Comparison of ENCODE assay signal across 1 cellular context in genomic region chr10:71347587-71348395, GRCh38.
TF ChIP-seq lines count a peak whose summit lies in the region.

No MANE protein-coding gene starts in this region.

TF ChIP-seq in HepG2, 621 proteins besides CTCF, POLR2A, EP300 and RAD21 (continued from another document and continues in another):
- TF ChIP-seq, protein P1, sequence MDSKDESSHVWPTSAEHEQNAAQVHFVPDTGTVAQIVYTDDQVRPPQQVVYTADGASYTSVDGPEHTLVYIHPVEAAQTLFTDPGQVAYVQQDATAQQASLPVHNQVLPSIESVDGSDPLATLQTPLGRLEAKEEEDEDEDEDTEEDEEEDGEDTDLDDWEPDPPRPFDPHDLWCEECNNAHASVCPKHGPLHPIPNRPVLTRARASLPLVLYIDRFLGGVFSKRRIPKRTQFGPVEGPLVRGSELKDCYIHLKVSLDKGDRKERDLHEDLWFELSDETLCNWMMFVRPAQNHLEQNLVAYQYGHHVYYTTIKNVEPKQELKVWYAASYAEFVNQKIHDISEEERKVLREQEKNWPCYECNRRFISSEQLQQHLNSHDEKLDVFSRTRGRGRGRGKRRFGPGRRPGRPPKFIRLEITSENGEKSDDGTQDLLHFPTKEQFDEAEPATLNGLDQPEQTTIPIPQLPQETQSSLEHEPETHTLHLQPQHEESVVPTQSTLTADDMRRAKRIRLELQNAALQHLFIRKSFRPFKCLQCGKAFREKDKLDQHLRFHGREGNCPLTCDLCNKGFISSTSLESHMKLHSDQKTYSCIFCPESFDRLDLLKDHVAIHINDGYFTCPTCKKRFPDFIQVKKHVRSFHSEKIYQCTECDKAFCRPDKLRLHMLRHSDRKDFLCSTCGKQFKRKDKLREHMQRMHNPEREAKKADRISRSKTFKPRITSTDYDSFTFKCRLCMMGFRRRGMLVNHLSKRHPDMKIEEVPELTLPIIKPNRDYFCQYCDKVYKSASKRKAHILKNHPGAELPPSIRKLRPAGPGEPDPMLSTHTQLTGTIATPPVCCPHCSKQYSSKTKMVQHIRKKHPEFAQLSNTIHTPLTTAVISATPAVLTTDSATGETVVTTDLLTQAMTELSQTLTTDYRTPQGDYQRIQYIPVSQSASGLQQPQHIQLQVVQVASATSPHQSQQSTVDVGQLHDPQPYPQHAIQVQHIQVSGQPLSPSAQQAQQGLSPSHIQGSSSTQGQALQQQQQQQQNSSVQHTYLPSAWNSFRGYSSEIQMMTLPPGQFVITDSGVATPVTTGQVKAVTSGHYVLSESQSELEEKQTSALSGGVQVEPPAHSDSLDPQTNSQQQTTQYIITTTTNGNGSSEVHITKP (CRISPR knock-in tag; IDR thresholded peaks at IDR 0.05; ENCODE audit: low read depth): peak; percentile 89
- TF ChIP-seq, protein P2, sequence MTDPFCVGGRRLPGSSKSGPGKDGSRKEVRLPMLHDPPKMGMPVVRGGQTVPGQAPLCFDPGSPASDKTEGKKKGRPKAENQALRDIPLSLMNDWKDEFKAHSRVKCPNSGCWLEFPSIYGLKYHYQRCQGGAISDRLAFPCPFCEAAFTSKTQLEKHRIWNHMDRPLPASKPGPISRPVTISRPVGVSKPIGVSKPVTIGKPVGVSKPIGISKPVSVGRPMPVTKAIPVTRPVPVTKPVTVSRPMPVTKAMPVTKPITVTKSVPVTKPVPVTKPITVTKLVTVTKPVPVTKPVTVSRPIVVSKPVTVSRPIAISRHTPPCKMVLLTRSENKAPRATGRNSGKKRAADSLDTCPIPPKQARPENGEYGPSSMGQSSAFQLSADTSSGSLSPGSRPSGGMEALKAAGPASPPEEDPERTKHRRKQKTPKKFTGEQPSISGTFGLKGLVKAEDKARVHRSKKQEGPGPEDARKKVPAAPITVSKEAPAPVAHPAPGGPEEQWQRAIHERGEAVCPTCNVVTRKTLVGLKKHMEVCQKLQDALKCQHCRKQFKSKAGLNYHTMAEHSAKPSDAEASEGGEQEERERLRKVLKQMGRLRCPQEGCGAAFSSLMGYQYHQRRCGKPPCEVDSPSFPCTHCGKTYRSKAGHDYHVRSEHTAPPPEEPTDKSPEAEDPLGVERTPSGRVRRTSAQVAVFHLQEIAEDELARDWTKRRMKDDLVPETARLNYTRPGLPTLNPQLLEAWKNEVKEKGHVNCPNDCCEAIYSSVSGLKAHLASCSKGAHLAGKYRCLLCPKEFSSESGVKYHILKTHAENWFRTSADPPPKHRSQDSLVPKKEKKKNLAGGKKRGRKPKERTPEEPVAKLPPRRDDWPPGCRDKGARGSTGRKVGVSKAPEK (CRISPR knock-in tag; IDR thresholded peaks at IDR 0.05; ENCODE audit: borderline replicate concordance): no peak
- no peak for TF ChIP-seq ZNF18 (CRISPR knock-in tag; IDR thresholded peaks at IDR 0.05; ENCODE audit: insufficient replicate concordance)
- TF ChIP-seq CREM (IDR thresholded peaks at IDR 0.05): no peak
- no peak for TF ChIP-seq CREM (CRISPR knock-in tag; IDR thresholded peaks at IDR 0.05)
- TF ChIP-seq STAT5B (CRISPR knock-in tag; IDR thresholded peaks at IDR 0.05): no peak
- no peak for TF ChIP-seq TMF1 (CRISPR knock-in tag; IDR thresholded peaks at IDR 0.05; ENCODE audit: low read depth)
- TF ChIP-seq ZC3H4 (CRISPR knock-in tag; IDR thresholded peaks at IDR 0.05; ENCODE audit: borderline replicate concordance): no peak
- no peak for TF ChIP-seq ATF3 (CRISPR knock-in tag; IDR thresholded peaks at IDR 0.05)
- TF ChIP-seq, protein P3, sequence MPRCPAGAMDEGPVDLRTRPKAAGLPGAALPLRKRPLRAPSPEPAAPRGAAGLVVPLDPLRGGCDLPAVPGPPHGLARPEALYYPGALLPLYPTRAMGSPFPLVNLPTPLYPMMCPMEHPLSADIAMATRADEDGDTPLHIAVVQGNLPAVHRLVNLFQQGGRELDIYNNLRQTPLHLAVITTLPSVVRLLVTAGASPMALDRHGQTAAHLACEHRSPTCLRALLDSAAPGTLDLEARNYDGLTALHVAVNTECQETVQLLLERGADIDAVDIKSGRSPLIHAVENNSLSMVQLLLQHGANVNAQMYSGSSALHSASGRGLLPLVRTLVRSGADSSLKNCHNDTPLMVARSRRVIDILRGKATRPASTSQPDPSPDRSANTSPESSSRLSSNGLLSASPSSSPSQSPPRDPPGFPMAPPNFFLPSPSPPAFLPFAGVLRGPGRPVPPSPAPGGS (CRISPR knock-in tag; IDR thresholded peaks at IDR 0.05): no peak
- no peak for TF ChIP-seq ZNF441 (CRISPR knock-in tag; IDR thresholded peaks at IDR 0.05; ENCODE audit: borderline replicate concordance)
- no peak for TF ChIP-seq ZC3H13 (CRISPR knock-in tag; IDR thresholded peaks at IDR 0.05)
- no peak for TF ChIP-seq NFIB (CRISPR knock-in tag; IDR thresholded peaks at IDR 0.05; ENCODE audit: borderline replicate concordance)
- TF ChIP-seq RELA (CRISPR knock-in tag; IDR thresholded peaks at IDR 0.05): no peak
- peak; percentile 70; the same call in 1 of the 2 replicates for TF ChIP-seq ETV6 (CRISPR knock-in tag; conservative IDR thresholded peaks at IDR 0.05)
- TF ChIP-seq NCOA5 (CRISPR knock-in tag; IDR thresholded peaks at IDR 0.05): no peak
- peak; percentile 47; the same call in 1 of the 2 replicates for TF ChIP-seq ZSCAN25 (CRISPR knock-in tag; IDR thresholded peaks at IDR 0.05)
- peak; percentile 89 for TF ChIP-seq PAXIP1 (CRISPR knock-in tag; conservative IDR thresholded peaks at IDR 0.05)
- TF ChIP-seq ZNF598 (CRISPR knock-in tag; IDR thresholded peaks at IDR 0.05; ENCODE audit: borderline replicate concordance): no peak
- TF ChIP-seq ZNF562 (CRISPR knock-in tag; IDR thresholded peaks at IDR 0.05; ENCODE audit: borderline replicate concordance): no peak
- TF ChIP-seq ZFAT (CRISPR knock-in tag; conservative IDR thresholded peaks at IDR 0.05): no peak
- TF ChIP-seq TFAP4 (IDR thresholded peaks at IDR 0.05; ENCODE audit: borderline replicate concordance, low read depth): peak; percentile 35; the same call in 1 of the 2 replicates
- TF ChIP-seq, protein P4, sequence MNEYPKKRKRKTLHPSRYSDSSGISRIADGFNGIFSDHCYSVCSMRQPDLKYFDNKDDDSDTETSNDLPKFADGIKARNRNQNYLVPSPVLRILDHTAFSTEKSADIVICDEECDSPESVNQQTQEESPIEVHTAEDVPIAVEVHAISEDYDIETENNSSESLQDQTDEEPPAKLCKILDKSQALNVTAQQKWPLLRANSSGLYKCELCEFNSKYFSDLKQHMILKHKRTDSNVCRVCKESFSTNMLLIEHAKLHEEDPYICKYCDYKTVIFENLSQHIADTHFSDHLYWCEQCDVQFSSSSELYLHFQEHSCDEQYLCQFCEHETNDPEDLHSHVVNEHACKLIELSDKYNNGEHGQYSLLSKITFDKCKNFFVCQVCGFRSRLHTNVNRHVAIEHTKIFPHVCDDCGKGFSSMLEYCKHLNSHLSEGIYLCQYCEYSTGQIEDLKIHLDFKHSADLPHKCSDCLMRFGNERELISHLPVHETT (CRISPR knock-in tag; conservative IDR thresholded peaks at IDR 0.05): no peak
- TF ChIP-seq SYNCRIP (IDR thresholded peaks at IDR 0.05; ENCODE audit: insufficient read depth, low read depth, low read length): no peak
- TF ChIP-seq SSRP1 (CRISPR knock-in tag; IDR thresholded peaks at IDR 0.05): no peak
- TF ChIP-seq ZFP82 (CRISPR knock-in tag; IDR thresholded peaks at IDR 0.05; ENCODE audit: borderline replicate concordance): no peak
- no peak for TF ChIP-seq ZNF572 (CRISPR knock-in tag; IDR thresholded peaks at IDR 0.05)
- no peak for TF ChIP-seq HHEX (CRISPR knock-in tag; IDR thresholded peaks at IDR 0.05)
- TF ChIP-seq ZEB1 (IDR thresholded peaks at IDR 0.05; ENCODE audit: insufficient replicate concordance, low read depth): no peak
- peak; percentile 65; the same call in 1 of the 2 replicates for TF ChIP-seq ZNF263 (CRISPR knock-in tag; IDR thresholded peaks at IDR 0.05)
- TF ChIP-seq ZNF230 (CRISPR knock-in tag; IDR thresholded peaks at IDR 0.05): 0 out of 2 replicates have a peak, but pooled peaks have one; percentile 89
- no peak for TF ChIP-seq ZNF382 (CRISPR knock-in tag; IDR thresholded peaks at IDR 0.05; ENCODE audit: borderline replicate concordance)
- TF ChIP-seq NR0B2 (CRISPR knock-in tag; IDR thresholded peaks at IDR 0.05): no peak
- TF ChIP-seq KAT8 (CRISPR knock-in tag; IDR thresholded peaks at IDR 0.05): peak; percentile 80
- TF ChIP-seq ZNF124 (CRISPR knock-in tag; IDR thresholded peaks at IDR 0.05): peak; percentile 21; the same call in 1 of the 2 replicates
- TF ChIP-seq ETV5 (CRISPR knock-in tag; IDR thresholded peaks at IDR 0.05; ENCODE audit: borderline replicate concordance): peak; percentile 95
- no peak for TF ChIP-seq MXD1 (CRISPR knock-in tag; IDR thresholded peaks at IDR 0.05)
- no peak for TF ChIP-seq ARID2 (CRISPR knock-in tag; IDR thresholded peaks at IDR 0.05; ENCODE audit: borderline replicate concordance)
- peak; percentile 96 for TF ChIP-seq BRD4 (CRISPR knock-in tag; IDR thresholded peaks at IDR 0.05)
- no peak for TF ChIP-seq ZNF878 (CRISPR knock-in tag; IDR thresholded peaks at IDR 0.05)
- peak; percentile 67 for TF ChIP-seq ZFY (CRISPR knock-in tag; IDR thresholded peaks at IDR 0.05)
- TF ChIP-seq, protein P5, sequence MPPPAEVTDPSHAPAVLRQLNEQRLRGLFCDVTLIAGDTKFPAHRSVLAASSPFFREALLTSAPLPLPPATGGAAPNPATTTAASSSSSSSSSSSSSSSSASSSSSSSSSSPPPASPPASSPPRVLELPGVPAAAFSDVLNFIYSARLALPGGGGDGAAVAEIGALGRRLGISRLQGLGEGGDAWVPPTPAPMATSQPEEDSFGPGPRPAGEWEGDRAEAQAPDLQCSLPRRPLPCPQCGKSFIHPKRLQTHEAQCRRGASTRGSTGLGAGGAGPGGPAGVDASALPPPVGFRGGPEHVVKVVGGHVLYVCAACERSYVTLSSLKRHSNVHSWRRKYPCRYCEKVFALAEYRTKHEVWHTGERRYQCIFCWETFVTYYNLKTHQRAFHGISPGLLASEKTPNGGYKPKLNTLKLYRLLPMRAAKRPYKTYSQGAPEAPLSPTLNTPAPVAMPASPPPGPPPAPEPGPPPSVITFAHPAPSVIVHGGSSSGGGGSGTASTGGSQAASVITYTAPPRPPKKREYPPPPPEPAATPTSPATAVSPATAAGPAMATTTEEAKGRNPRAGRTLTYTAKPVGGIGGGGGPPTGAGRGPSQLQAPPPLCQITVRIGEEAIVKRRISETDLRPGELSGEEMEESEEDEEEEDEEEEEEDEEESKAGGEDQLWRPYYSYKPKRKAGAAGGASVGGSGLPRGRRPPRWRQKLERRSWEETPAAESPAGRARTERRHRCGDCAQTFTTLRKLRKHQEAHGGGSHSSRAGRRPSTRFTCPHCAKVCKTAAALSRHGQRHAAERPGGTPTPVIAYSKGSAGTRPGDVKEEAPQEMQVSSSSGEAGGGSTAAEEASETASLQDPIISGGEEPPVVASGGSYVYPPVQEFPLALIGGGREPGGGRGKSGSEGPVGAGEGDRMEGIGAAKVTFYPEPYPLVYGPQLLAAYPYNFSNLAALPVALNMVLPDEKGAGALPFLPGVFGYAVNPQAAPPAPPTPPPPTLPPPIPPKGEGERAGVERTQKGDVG (CRISPR knock-in tag; IDR thresholded peaks at IDR 0.05; ENCODE audit: borderline replicate concordance): no peak
- TF ChIP-seq ZNF234 (CRISPR knock-in tag; conservative IDR thresholded peaks at IDR 0.05): no peak
- peak; percentile 30 for TF ChIP-seq STAG1 (CRISPR knock-in tag; IDR thresholded peaks at IDR 0.05)
- TF ChIP-seq ZNF543 (CRISPR knock-in tag; IDR thresholded peaks at IDR 0.05): peak; percentile 79; the same call in 1 of the 2 replicates
